Comparison of ENCODE assay signal across 13 cellular contexts in the genomic region with DNA sequence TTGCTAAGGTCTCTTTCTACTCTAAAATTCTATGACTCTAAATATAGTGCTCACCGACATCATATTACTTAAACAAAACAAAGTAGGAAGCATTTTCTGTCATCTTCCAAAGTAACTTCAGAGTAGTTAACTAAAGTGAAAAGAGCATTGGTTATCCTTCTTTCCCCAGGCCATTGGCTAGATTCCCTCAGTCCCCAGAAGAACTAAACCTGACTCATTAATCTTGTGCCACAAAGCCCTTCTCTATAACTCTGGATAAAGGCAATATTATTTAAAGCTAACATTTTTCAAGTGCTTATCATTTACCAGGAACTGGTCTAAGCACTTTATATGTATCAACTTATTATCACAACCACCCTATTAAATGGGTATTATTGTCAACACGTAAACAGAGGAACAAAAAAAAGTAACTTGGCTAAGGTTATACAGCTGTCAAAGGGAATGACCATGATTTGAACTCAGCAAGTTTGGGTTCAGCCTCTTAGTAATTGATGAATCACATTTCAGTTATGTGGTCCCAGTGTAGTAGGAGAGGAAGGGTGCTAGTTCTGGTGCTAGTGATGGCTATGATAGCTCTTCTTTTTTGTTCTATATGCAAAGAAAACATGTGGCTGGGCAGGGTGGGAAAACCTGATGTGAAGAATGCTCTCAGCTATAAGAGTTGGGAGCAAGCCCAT.
DNase-seq lines count a peak whose midpoint lies in the region; ATAC-seq, FAIRE-seq and TF ChIP-seq lines count a peak whose summit lies in the region.
"Had no signal": no experiment of that assay in that cellular context is flagged by ENCODE, and none has a peak within 500 bp of the region (broad histone marks: within the 10 kb centered on the region; RNA-seq: fewer than 3 reads in every experiment).

No MANE protein-coding gene starts in this region.

- no peaks in the 10 kb centered on the region for H3K27me3 ChIP-seq in fibroblast of lung (ENCODE audit: control insufficient read depth, insufficient read depth, low read length)
- H3K27me3 ChIP-seq: heart right ventricle had no signal

- no peaks in the 10 kb centered on the region for H3K79me2 ChIP-seq in fibroblast of lung (ENCODE audit: control insufficient read depth, insufficient read depth, low read length)

- H3K4me1 ChIP-seq in fibroblast of lung (ENCODE audit: control insufficient read depth, extremely low read depth, insufficient read depth, low read length): no peaks in the 10 kb centered on the region

- TF ChIP-seq CTCF in fibroblast of lung (conservative IDR thresholded peaks at IDR 0.05 in 1 of 2, IDR thresholded peaks at IDR 0.05 in 1 of 2; ENCODE audit: low read depth in 1 of 2, low read length in 2 of 2): no peak

- no peaks in the 10 kb centered on the region for H3K36me3 ChIP-seq in fibroblast of lung (ENCODE audit: control insufficient read depth, insufficient read depth, low read length)
- H3K36me3 ChIP-seq: heart right ventricle had no signal

- FAIRE-seq in H54 (lab: Jason Lieb, UNC): peak; percentile 99
- FAIRE-seq in urothelium cell line (lab: Jason Lieb, UNC): no peak
- FAIRE-seq: small intestine had no signal

- ATAC-seq in SK-N-SH treated with all-trans-retinoic acid at 6 μM for 48 hours: no peak
- ATAC-seq: heart right ventricle; naive thymus-derived CD4-positive, alpha-beta T cell; T-helper 17 cell had no signal

- in situ Hi-C loops in SK-MEL-5 (cut with HindIII; ENCODE audit: low pct_unique_long_range_greater_than_20kb, low sequenced_read_pairs): no loop called here

- DNase-seq in H54 (ENCODE audit: insufficient read length, low spot score) (peak; percentile 40), SK-MEL-5 (ENCODE audit: low read depth, low spot score) (peak; percentile 58), fibroblast of lung (ENCODE audit: low read depth in 2 of 2) (peak; percentile 29 to 86), urothelium cell line (ENCODE audit: low spot score) (peak; percentile 34), activated gamma-delta T cell (lab: John Stamatoyannopoulos, UW) (no peak)
- DNase-seq in stimulated activated CD4-positive, alpha-beta T cell treated with anti-CD3 and anti-CD28 coated beads, Interleukin-2, amount 100 ng/mL, for 24 hours: no peak
- DNase-seq: activated CD4-positive, alpha-beta memory T cell treated with anti-CD3 and anti-CD28 coated beads for 36 hours; heart right ventricle; naive thymus-derived CD4-positive, alpha-beta T cell; small intestine; stimulated activated CD4-positive, alpha-beta T cell treated with anti-CD3 and anti-CD28 coated beads, Interleukin-4, amount 100 ng/mL, for 4 hours; T-helper 17 cell had no signal

- H2AFZ ChIP-seq in fibroblast of lung (ENCODE audit: low read length): no peak overlapping the region

- no peak for TF ChIP-seq POLR2A in H54 (IDR thresholded peaks at IDR 0.05; ENCODE audit: low read depth, low read length)

- no peaks in the 10 kb centered on the region for H3K9me3 ChIP-seq in fibroblast of lung (ENCODE audit: control insufficient read depth, insufficient read depth, low read depth, low read length)
- H3K9me3 ChIP-seq: heart right ventricle had no signal

- no peak overlapping the region for H3K4me3 ChIP-seq in fibroblast of lung (replicated peaks in 1 of 4; ENCODE audit: control extremely low read depth in 1 of 4, insufficient read depth in 1 of 4, low read depth in 3 of 4, low read length in 4 of 4)
- H3K4me3 ChIP-seq: heart right ventricle had no signal

- no peaks in the 10 kb centered on the region for H4K20me1 ChIP-seq in fibroblast of lung (ENCODE audit: control insufficient read depth, extremely low read depth, insufficient read depth, low read length)

- no peak overlapping the region for H3K27ac ChIP-seq in fibroblast of lung (ENCODE audit: insufficient read depth, low read length)
- H3K27ac ChIP-seq: heart right ventricle had no signal

- no peak overlapping the region for H3K9ac ChIP-seq in fibroblast of lung (ENCODE audit: insufficient read depth, low read length)

- no peak overlapping the region for H3K4me2 ChIP-seq in fibroblast of lung (ENCODE audit: extremely low read depth, insufficient read depth, low read length)

TF ChIP-seq in SK-N-SH treated with all-trans-retinoic acid at 6 μM for 48 hours, 23 proteins besides CTCF, POLR2A, EP300 and RAD21:
- TF ChIP-seq ARNTL (CRISPR knock-in tag; IDR thresholded peaks at IDR 0.05; ENCODE audit: borderline replicate concordance, low read depth) (no peak), ZC3H10 (CRISPR knock-in tag; IDR thresholded peaks at IDR 0.05) (no peak), TCF4 (CRISPR knock-in tag; IDR thresholded peaks at IDR 0.05; ENCODE audit: borderline replicate concordance) (no peak), RARB (CRISPR knock-in tag; IDR thresholded peaks at IDR 0.05) (no peak), ZNF8 (CRISPR knock-in tag; IDR thresholded peaks at IDR 0.05) (no peak)
- TF ChIP-seq, protein P1, sequence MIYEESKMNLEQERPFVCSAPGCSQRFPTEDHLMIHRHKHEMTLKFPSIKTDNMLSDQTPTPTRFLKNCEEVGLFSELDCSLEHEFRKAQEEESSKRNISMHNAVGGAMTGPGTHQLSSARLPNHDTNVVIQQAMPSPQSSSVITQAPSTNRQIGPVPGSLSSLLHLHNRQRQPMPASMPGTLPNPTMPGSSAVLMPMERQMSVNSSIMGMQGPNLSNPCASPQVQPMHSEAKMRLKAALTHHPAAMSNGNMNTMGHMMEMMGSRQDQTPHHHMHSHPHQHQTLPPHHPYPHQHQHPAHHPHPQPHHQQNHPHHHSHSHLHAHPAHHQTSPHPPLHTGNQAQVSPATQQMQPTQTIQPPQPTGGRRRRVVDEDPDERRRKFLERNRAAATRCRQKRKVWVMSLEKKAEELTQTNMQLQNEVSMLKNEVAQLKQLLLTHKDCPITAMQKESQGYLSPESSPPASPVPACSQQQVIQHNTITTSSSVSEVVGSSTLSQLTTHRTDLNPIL (CRISPR knock-in tag; IDR thresholded peaks at IDR 0.05; ENCODE audit: low read depth): no peak

Comparison
In these comparisons a context has a peak if more than half of its experiments do, and no peak if none do; other contexts are left out.
1. DNase-seq: peak in H54 (single experiment), SK-MEL-5 (single experiment), fibroblast of lung (2 of 2) and urothelium cell line (single experiment); none in activated gamma-delta T cell (single experiment) and stimulated activated CD4-positive, alpha-beta T cell treated with anti-CD3 and anti-CD28 coated beads, Interleukin-2, amount 100 ng/mL, for 24 hours (0 of 2).